1 cellular context compared by ENCODE assay signal in the genomic region with DNA sequence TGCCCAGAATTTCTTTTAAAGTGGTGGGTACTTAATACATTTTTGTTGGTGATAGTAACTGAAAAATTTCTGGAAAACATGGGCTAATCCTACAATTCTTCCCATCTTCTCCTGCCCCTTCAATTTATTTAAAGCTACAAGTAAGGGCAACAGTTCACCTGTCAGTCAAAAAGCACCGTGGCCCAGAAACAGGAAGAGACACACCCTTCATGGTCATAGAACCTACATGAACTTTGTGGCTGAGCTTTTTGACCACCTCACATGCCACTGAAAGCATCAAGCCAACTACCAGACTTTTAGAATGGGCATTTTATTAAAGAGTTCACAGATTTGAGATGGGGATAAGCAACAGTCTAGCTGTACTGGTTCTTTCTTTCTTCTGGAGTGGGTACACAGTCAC.
TF ChIP-seq lines count a peak whose summit lies in the region.

No MANE protein-coding gene starts in this region.

TF ChIP-seq in GM12878, 131 proteins besides CTCF, POLR2A, EP300 and RAD21 (continued from another document):
- TF ChIP-seq, protein P1, sequence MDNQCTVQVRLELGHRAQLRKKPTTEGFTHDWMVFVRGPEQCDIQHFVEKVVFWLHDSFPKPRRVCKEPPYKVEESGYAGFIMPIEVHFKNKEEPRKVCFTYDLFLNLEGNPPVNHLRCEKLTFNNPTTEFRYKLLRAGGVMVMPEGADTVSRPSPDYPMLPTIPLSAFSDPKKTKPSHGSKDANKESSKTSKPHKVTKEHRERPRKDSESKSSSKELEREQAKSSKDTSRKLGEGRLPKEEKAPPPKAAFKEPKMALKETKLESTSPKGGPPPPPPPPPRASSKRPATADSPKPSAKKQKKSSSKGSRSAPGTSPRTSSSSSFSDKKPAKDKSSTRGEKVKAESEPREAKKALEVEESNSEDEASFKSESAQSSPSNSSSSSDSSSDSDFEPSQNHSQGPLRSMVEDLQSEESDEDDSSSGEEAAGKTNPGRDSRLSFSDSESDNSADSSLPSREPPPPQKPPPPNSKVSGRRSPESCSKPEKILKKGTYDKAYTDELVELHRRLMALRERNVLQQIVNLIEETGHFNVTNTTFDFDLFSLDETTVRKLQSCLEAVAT (IDR thresholded peaks at IDR 0.05), result no peak
- TF ChIP-seq ATF7 (IDR thresholded peaks at IDR 0.05; ENCODE audit: low read depth) (no peak), STAT3 (IDR thresholded peaks at IDR 0.05; ENCODE audit: low read depth, low read length) (no peak), SPI1 (IDR thresholded peaks at IDR 0.05; ENCODE audit: borderline replicate concordance, insufficient read depth, low read depth, low read length) (peak; percentile 21; the same call in 1 of the 2 replicates), NFXL1 (IDR thresholded peaks at IDR 0.05; ENCODE audit: borderline replicate concordance) (no peak), DPF2 (IDR thresholded peaks at IDR 0.05) (no peak), RCOR1 (conservative IDR thresholded peaks at IDR 0.05; ENCODE audit: low read depth, low read length) (no peak), SIN3A (IDR thresholded peaks at IDR 0.05; ENCODE audit: low read depth, low read length) (no peak), CBFB (IDR thresholded peaks at IDR 0.05; ENCODE audit: low read depth) (no peak), POU2F2 (IDR thresholded peaks at IDR 0.05; ENCODE audit: borderline replicate concordance, low read depth, low read length) (no peak), HDGF (IDR thresholded peaks at IDR 0.05) (no peak), CREB1 (IDR thresholded peaks at IDR 0.05; ENCODE audit: low read depth) (no peak), POLR2AphosphoS5 (IDR thresholded peaks at IDR 0.05; ENCODE audit: low read length) (no peak), ZSCAN29 (IDR thresholded peaks at IDR 0.05) (no peak), SMAD5 (IDR thresholded peaks at IDR 0.05; ENCODE audit: low read depth) (no peak)
- TF ChIP-seq, protein P2, sequence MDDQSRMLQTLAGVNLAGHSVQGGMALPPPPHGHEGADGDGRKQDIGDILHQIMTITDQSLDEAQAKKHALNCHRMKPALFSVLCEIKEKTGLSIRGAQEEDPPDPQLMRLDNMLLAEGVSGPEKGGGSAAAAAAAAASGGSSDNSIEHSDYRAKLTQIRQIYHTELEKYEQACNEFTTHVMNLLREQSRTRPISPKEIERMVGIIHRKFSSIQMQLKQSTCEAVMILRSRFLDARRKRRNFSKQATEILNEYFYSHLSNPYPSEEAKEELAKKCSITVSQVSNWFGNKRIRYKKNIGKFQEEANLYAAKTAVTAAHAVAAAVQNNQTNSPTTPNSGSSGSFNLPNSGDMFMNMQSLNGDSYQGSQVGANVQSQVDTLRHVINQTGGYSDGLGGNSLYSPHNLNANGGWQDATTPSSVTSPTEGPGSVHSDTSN (IDR thresholded peaks at IDR 0.05; ENCODE audit: insufficient replicate concordance, low read depth, low read length), result peak; percentile 45
- TF ChIP-seq, protein P3, sequence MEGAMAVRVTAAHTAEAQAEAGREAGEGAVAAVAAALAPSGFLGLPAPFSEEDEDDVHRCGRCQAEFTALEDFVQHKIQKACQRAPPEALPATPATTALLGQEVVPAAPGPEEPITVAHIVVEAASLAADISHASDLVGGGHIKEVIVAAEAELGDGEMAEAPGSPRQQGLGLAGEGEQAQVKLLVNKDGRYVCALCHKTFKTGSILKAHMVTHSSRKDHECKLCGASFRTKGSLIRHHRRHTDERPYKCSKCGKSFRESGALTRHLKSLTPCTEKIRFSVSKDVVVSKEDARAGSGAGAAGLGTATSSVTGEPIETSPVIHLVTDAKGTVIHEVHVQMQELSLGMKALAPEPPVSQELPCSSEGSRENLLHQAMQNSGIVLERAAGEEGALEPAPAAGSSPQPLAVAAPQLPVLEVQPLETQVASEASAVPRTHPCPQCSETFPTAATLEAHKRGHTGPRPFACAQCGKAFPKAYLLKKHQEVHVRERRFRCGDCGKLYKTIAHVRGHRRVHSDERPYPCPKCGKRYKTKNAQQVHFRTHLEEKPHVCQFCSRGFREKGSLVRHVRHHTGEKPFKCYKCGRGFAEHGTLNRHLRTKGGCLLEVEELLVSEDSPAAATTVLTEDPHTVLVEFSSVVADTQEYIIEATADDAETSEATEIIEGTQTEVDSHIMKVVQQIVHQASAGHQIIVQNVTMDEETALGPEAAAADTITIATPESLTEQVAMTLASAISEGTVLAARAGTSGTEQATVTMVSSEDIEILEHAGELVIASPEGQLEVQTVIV (IDR thresholded peaks at IDR 0.05; ENCODE audit: borderline replicate concordance, partially characterized antibody), result no peak
- TF ChIP-seq, protein P4, sequence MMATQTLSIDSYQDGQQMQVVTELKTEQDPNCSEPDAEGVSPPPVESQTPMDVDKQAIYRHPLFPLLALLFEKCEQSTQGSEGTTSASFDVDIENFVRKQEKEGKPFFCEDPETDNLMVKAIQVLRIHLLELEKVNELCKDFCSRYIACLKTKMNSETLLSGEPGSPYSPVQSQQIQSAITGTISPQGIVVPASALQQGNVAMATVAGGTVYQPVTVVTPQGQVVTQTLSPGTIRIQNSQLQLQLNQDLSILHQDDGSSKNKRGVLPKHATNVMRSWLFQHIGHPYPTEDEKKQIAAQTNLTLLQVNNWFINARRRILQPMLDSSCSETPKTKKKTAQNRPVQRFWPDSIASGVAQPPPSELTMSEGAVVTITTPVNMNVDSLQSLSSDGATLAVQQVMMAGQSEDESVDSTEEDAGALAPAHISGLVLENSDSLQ (IDR thresholded peaks at IDR 0.05), result peak; percentile 83
